1 cellular context compared by ENCODE assay signal in genomic region chr19:53541971-53542370, GRCh38.
TF ChIP-seq lines count a peak whose summit lies in the region.

No MANE protein-coding gene starts in this region.

TF ChIP-seq in HepG2, 621 proteins besides CTCF, POLR2A, EP300 and RAD21:
- TF ChIP-seq ZNF788 (CRISPR knock-in tag; IDR thresholded peaks at IDR 0.05; ENCODE audit: borderline replicate concordance): no peak
